9 cellular contexts compared by ENCODE assay signal in genomic region chr4:139509727-139510410, GRCh38. TPM values are rescaled to one million over a fixed set of nuclear protein-coding genes. Genes with fewer than 3 reads are reported as not detected.
A peak's percentile ranks its signal among the peaks of the same experiment; 100 is the strongest.
DNase-seq lines count a peak whose midpoint lies in the region; ATAC-seq and TF ChIP-seq lines count a peak whose summit lies in the region.
"Had no signal": no experiment of that assay in that cellular context is flagged by ENCODE, and none has a peak within 500 bp of the region (broad histone marks: within the 10 kb centered on the region; RNA-seq: fewer than 3 reads in every experiment).

No MANE protein-coding gene starts in this region.

- POLR2A ChIA-PET in MCF 10A (lab: Yijun Ruan, JAX): no interaction called here

- H3K27ac ChIP-seq in breast epithelium (no peak overlapping the region), right atrium auricular region (peak overlapping the region in 1 of 2 donors; percentile 30), upper lobe of right lung (no peak overlapping the region)
- H3K27ac ChIP-seq: adrenal gland had no signal

- H3K27me3 ChIP-seq in breast epithelium (no peaks in the 10 kb centered on the region), right atrium auricular region (no peaks in the 10 kb centered on the region), upper lobe of right lung (no peaks in the 10 kb centered on the region)
- H3K27me3 ChIP-seq: adrenal gland had no signal

- no peaks in the 10 kb centered on the region for H3K27me3 Mint-ChIP-seq in MCF 10A (ENCODE audit: insufficient read depth, unreplicated experiment)
- H3K27me3 Mint-ChIP-seq in stimulated activated naive CD8-positive, alpha-beta T cell treated with anti-CD3 and anti-CD28 coated beads, Interleukin-15, amount 100 ng/mL, for 72 hours: no peaks in the 10 kb centered on the region

- ATAC-seq in upper lobe of right lung (peak; percentile 64), HG03439 (IDR thresholded peaks at IDR 0.05; ENCODE audit: unreplicated experiment) (no peak), GM21576 (IDR thresholded peaks at IDR 0.05; ENCODE audit: unreplicated experiment) (no peak)
- no peak for ATAC-seq in stimulated activated naive CD8-positive, alpha-beta T cell treated with anti-CD3 and anti-CD28 coated beads, Interleukin-15, amount 100 ng/mL, for 72 hours

- no peak overlapping the region for H3K4me3 Mint-ChIP-seq in MCF 10A (ENCODE audit: unreplicated experiment)
- H3K4me3 Mint-ChIP-seq in stimulated activated naive CD8-positive, alpha-beta T cell treated with anti-CD3 and anti-CD28 coated beads, Interleukin-15, amount 100 ng/mL, for 72 hours: no peak overlapping the region

- BruUV-seq in MCF 10A (replicated peaks; lab: Mats Ljungman, UMichigan): no TSS peak

- TF ChIP-seq POLR2A in breast epithelium (IDR thresholded peaks at IDR 0.05): no peak

- H3K4me1 ChIP-seq in breast epithelium (no peaks in the 10 kb centered on the region), right atrium auricular region (peaks cover 0 to 13% of the 10 kb centered on the region in 2 donors), upper lobe of right lung (no peaks in the 10 kb centered on the region)

- H3K4me3 ChIP-seq in breast epithelium (no peak overlapping the region), right atrium auricular region (no peak overlapping the region), upper lobe of right lung (no peak overlapping the region)
- H3K4me3 ChIP-seq: adrenal gland had no signal

- intact Hi-C loops in MCF 10A (cut with micrococcal nuclease): no loop called here
- intact Hi-C loops in breast epithelium (cut with DNase I; ENCODE audit: low total_unique reads): no loop called here
- intact Hi-C loops in upper lobe of right lung (cut with DNase I): no loop called here

- H3K27ac Mint-ChIP-seq in MCF 10A (ENCODE audit: low read depth, unreplicated experiment): no peak overlapping the region
- no peak overlapping the region for H3K27ac Mint-ChIP-seq in stimulated activated naive CD8-positive, alpha-beta T cell treated with anti-CD3 and anti-CD28 coated beads, Interleukin-15, amount 100 ng/mL, for 72 hours

- CTCF ChIA-PET in MCF 10A (lab: Yijun Ruan, JAX): interaction anchor here (1.0 to 1.9 kb wide), 5 partner anchors 8 to 56 kb away, joined by 3 to 13 read pairs (median 5); partner anchors contain the start of gene RAB33B

- no peaks in the 10 kb centered on the region for H3K4me1 Mint-ChIP-seq in MCF 10A (ENCODE audit: insufficient read depth, unreplicated experiment)
- no peaks in the 10 kb centered on the region for H3K4me1 Mint-ChIP-seq in stimulated activated naive CD8-positive, alpha-beta T cell treated with anti-CD3 and anti-CD28 coated beads, Interleukin-15, amount 100 ng/mL, for 72 hours

- no peaks in the 10 kb centered on the region for H3K9me3 ChIP-seq in breast epithelium
- no peaks in the 10 kb centered on the region for H3K9me3 ChIP-seq in right atrium auricular region
- H3K9me3 ChIP-seq in upper lobe of right lung: no peaks in the 10 kb centered on the region
- H3K9me3 ChIP-seq: adrenal gland had no signal

- H3K9me3 Mint-ChIP-seq in MCF 10A (ENCODE audit: unreplicated experiment): no peaks in the 10 kb centered on the region
- H3K9me3 Mint-ChIP-seq in stimulated activated naive CD8-positive, alpha-beta T cell treated with anti-CD3 and anti-CD28 coated beads, Interleukin-15, amount 100 ng/mL, for 72 hours: no peaks in the 10 kb centered on the region

- H3K36me3 Mint-ChIP-seq in MCF 10A (ENCODE audit: insufficient read depth, unreplicated experiment): peaks cover 77% of the 10 kb centered on the region

- peak; percentile 29 for DNase-seq in MCF 10A (ENCODE audit: unreplicated experiment)
- no peak for DNase-seq in breast epithelium (ENCODE audit: low spot score in 2 of 2)
- DNase-seq in UCSD-AML1 (lab: John Stamatoyannopoulos, UW; ENCODE audit: unreplicated experiment): peak; percentile 35
- no peak for DNase-seq in right atrium auricular region (ENCODE audit: low spot score)
- DNase-seq in upper lobe of right lung: no peak
- DNase-seq in stimulated activated naive CD8-positive, alpha-beta T cell treated with anti-CD3 and anti-CD28 coated beads, Interleukin-15, amount 100 ng/mL, for 72 hours: no peak

- TF ChIP-seq CTCF in MCF 10A (IDR thresholded peaks at IDR 0.05; ENCODE audit: unreplicated experiment) (peak; percentile 21), breast epithelium (IDR thresholded peaks at IDR 0.05) (no peak), right atrium auricular region (IDR thresholded peaks at IDR 0.05) (peak; percentile 26 to 69), upper lobe of right lung (IDR thresholded peaks at IDR 0.05) (peak; percentile 30)

- H3K36me3 ChIP-seq in breast epithelium (no peaks in the 10 kb centered on the region), right atrium auricular region (peaks cover 57% of the 10 kb centered on the region), upper lobe of right lung (peaks cover 73% of the 10 kb centered on the region)

RNA-seq across cellular contexts. Expression of gene SETD7, which starts 46.1 kb away (rescaled TPM):
- total RNA-seq in MCF 10A (2022) (60.4 and 66.9 TPM in 2 replicates), breast epithelium (100 to 1,000 TPM in 1 of 3 donors, 10 to 100 TPM in 2; 54.9 to 100 (median 63.6) TPM), right atrium auricular region (10 to 100 TPM; 51.8 to 69.5 TPM), upper lobe of right lung (44.9 TPM)

RNA-seq across cellular contexts. Expression of gene RAB33B, which starts 55.9 kb away (rescaled TPM):
- total RNA-seq in MCF 10A (2022) (6.3 and 6.4 TPM in 2 replicates), breast epithelium (10 to 100 TPM; 13.1 to 15.8 (median 13.4) TPM), right atrium auricular region (1 to 10 TPM; 7.1 to 8.5 TPM), upper lobe of right lung (9.8 TPM)

Comparison
In these comparisons a context has a peak if more than half of its experiments do, and no peak if none do; other contexts are left out.
1. DNase-seq: peak in MCF 10A (single experiment) and UCSD-AML1 (single experiment); none in breast epithelium (0 of 2), right atrium auricular region (single experiment), upper lobe of right lung (single experiment) and stimulated activated naive CD8-positive, alpha-beta T cell treated with anti-CD3 and anti-CD28 coated beads, Interleukin-15, amount 100 ng/mL, for 72 hours (0 of 2).
2. CTCF ChIP-seq: peak in MCF 10A (single experiment), right atrium auricular region (2 of 2) and upper lobe of right lung (single experiment); none in breast epithelium (0 of 3).